Comparison of ENCODE assay signal across 12 cellular contexts in genomic region chr6:155312950-155313349, GRCh38. TPM values are rescaled to one million over a fixed set of nuclear protein-coding genes. Genes with fewer than 3 reads are reported as not detected.
A peak's percentile ranks its signal among the peaks of the same experiment; 100 is the strongest.
DNase-seq lines count a peak whose midpoint lies in the region; ATAC-seq and TF ChIP-seq lines count a peak whose summit lies in the region.
"Not testable (repeated sequence)": the region's sequence is repeated elsewhere in the genome, so short reads cannot be mapped to it uniquely, and the experiment has no call there.
"Had no signal": no experiment of that assay in that cellular context is flagged by ENCODE, and none has a peak within 500 bp of the region (broad histone marks: within the 10 kb centered on the region; RNA-seq: fewer than 3 reads in every experiment).

No MANE protein-coding gene starts in this region.

- RAD21 ChIA-PET in HCT116 (lab: Charles Lee; ENCODE audit: low non-redundant PET in 1 of 2, low total read pairs in 2 of 2, uncharacterized antibody in 2 of 2, unreplicated experiment in 2 of 2) = not testable (repeated sequence)

- not testable (repeated sequence) for H2BK120ac ChIP-seq in mesenchymal stem cell (ENCODE audit: low read depth, low read length)

- peaks cover 45% of the 10 kb centered on the region for H3K4me1 Mint-ChIP-seq in activated CD4-positive, alpha-beta T cell treated with anti-CD3 and anti-CD28 coated beads, Interleukin-2, amount 10 ng/mL, durations not matched to agents 7 days and 5 days
- peaks cover 49% of the 10 kb centered on the region for H3K4me1 Mint-ChIP-seq in activated naive CD8-positive, alpha-beta T cell treated with anti-CD3 and anti-CD28 coated beads, Interleukin-2, amount 50 U/mL, for 24 hours

- H3K4me2 ChIP-seq in HCT116 (ENCODE audit: low read length) = peak overlapping the region; percentile 83
- H3K4me2 ChIP-seq in OCI-LY1 (ENCODE audit: low read length) = peak overlapping the region; percentile 67
- not testable (repeated sequence) for H3K4me2 ChIP-seq in mesenchymal stem cell (ENCODE audit: low read length, poor library complexity, severe bottlenecking)

- CTCF ChIA-PET in AG04450 (lab: Charles Lee) = interaction anchor here (0.9 to 2.0 kb wide), 4 partner anchors 65 to 445 kb away, joined by 3 to 5 read pairs (median 4); no protein-coding TSS in a partner anchor
- CTCF ChIA-PET in HCT116 (lab: Charles Lee) = not testable (repeated sequence)
- CTCF ChIA-PET in activated CD4-positive, alpha-beta T cell treated with anti-CD3 and anti-CD28 coated beads, Interleukin-2, amount 10 ng/mL, durations not matched to agents 7 days and 5 days (lab: Charles Lee) = interaction anchor here (0.9 to 2.1 kb wide), 3 partner anchors 15 to 136 kb away, joined by 3 to 5 read pairs (median 4); no protein-coding TSS in a partner anchor

- TF ChIP-seq CTCF in AG04450 (IDR thresholded peaks at IDR 0.05; ENCODE audit: low read depth, low read length); HCT116 (IDR thresholded peaks at IDR 0.05 in 2 of 3, conservative IDR thresholded peaks at IDR 0.05 in 1 of 3; ENCODE audit: borderline replicate concordance in 1 of 3, insufficient read depth in 1 of 3, low read depth in 2 of 3, low read length in 2 of 3); OCI-LY1 (IDR thresholded peaks at IDR 0.05; ENCODE audit: low read length); retinal pigment epithelial cell (conservative IDR thresholded peaks at IDR 0.05; ENCODE audit: low read depth, low read length): not testable (repeated sequence)

- TF ChIP-seq RAD21 in HCT116 (IDR thresholded peaks at IDR 0.05; ENCODE audit: low read depth) = not testable (repeated sequence)

- H3K9ac ChIP-seq in HCT116 (ENCODE audit: low read length) (peak overlapping the region; percentile 87), OCI-LY1 (ENCODE audit: low read length) (peak overlapping the region; percentile 93), mesenchymal stem cell (ENCODE audit: low read length) (peak overlapping the region; percentile 92)

- H3K36me3 ChIP-seq in HCT116 (ENCODE audit: control insufficient read depth in 1 of 2, insufficient read depth in 2 of 2, low read length in 2 of 2) = peaks cover 13 to 24% of the 10 kb centered on the region in 2 experiments
- H3K36me3 ChIP-seq in OCI-LY1 (ENCODE audit: insufficient read depth, low read length) = peaks cover 46% of the 10 kb centered on the region
- peaks cover 0 to 33% of the 10 kb centered on the region in 2 experiments for H3K36me3 ChIP-seq in mesenchymal stem cell (ENCODE audit: control insufficient read depth in 1 of 2, insufficient read depth in 2 of 2, low read depth in 1 of 2, low read length in 2 of 2)

- not testable (repeated sequence) for H2AK5ac ChIP-seq in mesenchymal stem cell (ENCODE audit: low read length, severe bottlenecking)

- H3K9me3 Mint-ChIP-seq in activated CD4-positive, alpha-beta T cell treated with anti-CD3 and anti-CD28 coated beads, Interleukin-2, amount 10 ng/mL, durations not matched to agents 7 days and 5 days; activated naive CD8-positive, alpha-beta T cell treated with anti-CD3 and anti-CD28 coated beads, Interleukin-2, amount 50 U/mL, for 24 hours: not testable (repeated sequence)

- not testable (repeated sequence) for H4K8ac ChIP-seq in mesenchymal stem cell (ENCODE audit: low read length)

- POLR2A ChIA-PET in AG04450 (lab: Yijun Ruan, JAX) = interaction anchor here (0.6 kb wide), 1 partner anchor 803 kb away, joined by 5 read pairs; the partner anchor contains the start of gene CNKSR3
- POLR2A ChIA-PET in HCT116 (lab: Charles Lee); activated CD4-positive, alpha-beta T cell treated with anti-CD3 and anti-CD28 coated beads, Interleukin-2, amount 10 ng/mL, durations not matched to agents 7 days and 5 days (lab: Charles Lee): not testable (repeated sequence)

- not testable (repeated sequence) for BruUV-seq in HCT116 (replicated peaks; lab: Mats Ljungman, UMichigan)

- peaks cover 29% of the 10 kb centered on the region for H3K36me3 Mint-ChIP-seq in activated CD4-positive, alpha-beta T cell treated with anti-CD3 and anti-CD28 coated beads, Interleukin-2, amount 10 ng/mL, durations not matched to agents 7 days and 5 days (ENCODE audit: low read depth)
- H3K36me3 Mint-ChIP-seq in activated naive CD8-positive, alpha-beta T cell treated with anti-CD3 and anti-CD28 coated beads, Interleukin-2, amount 50 U/mL, for 24 hours (ENCODE audit: low read depth) = peaks cover 28% of the 10 kb centered on the region

- H3K4ac ChIP-seq in mesenchymal stem cell (ENCODE audit: low read depth in 1 of 2, low read length in 2 of 2) = not testable (repeated sequence)

- not testable (repeated sequence) for H3F3A ChIP-seq in OCI-LY1 (ENCODE audit: insufficient read depth, low read length)

- 98% methylated on average over 4 of the region's 7 CpGs for WGBS in mesenchymal stem cell

- DNase-seq in AG04450 (ENCODE audit: low read depth, low spot score); HCT116 (ENCODE audit: low read depth, low spot score); activated CD4-positive, alpha-beta T cell treated with anti-CD3 and anti-CD28 coated beads, Interleukin-2, amount 10 ng/mL, durations not matched to agents 7 days and 5 days; activated naive CD8-positive, alpha-beta T cell treated with anti-CD3 and anti-CD28 coated beads, Interleukin-2, amount 50 U/mL, for 24 hours; epithelial cell of prostate (ENCODE audit: low read depth, low spot score); mesenchymal stem cell; retinal pigment epithelial cell (ENCODE audit: low read depth): not testable (repeated sequence)

- not testable (repeated sequence) for H3K18ac ChIP-seq in mesenchymal stem cell (ENCODE audit: low read depth in 1 of 2, low read length in 2 of 2)

- not testable (repeated sequence) for H3K79me1 ChIP-seq in mesenchymal stem cell (replicated peaks; ENCODE audit: low read length, poor library complexity, severe bottlenecking)

- H3K79me2 ChIP-seq in HCT116 (ENCODE audit: insufficient read depth, low read length) (peaks cover 26% of the 10 kb centered on the region), OCI-LY1 (ENCODE audit: insufficient read depth, low read length) (peaks cover 11% of the 10 kb centered on the region)

- not testable (repeated sequence) for H3K27me3 Mint-ChIP-seq in activated CD4-positive, alpha-beta T cell treated with anti-CD3 and anti-CD28 coated beads, Interleukin-2, amount 10 ng/mL, durations not matched to agents 7 days and 5 days; activated naive CD8-positive, alpha-beta T cell treated with anti-CD3 and anti-CD28 coated beads, Interleukin-2, amount 50 U/mL, for 24 hours

- ATAC-seq in HCT116; activated naive CD8-positive, alpha-beta T cell treated with anti-CD3 and anti-CD28 coated beads, Interleukin-2, amount 50 U/mL, for 24 hours: not testable (repeated sequence)

- not testable (repeated sequence) for H2BK5ac ChIP-seq in mesenchymal stem cell (ENCODE audit: low read depth, low read length, poor library complexity, severe bottlenecking)

- H3K27ac Mint-ChIP-seq in activated CD4-positive, alpha-beta T cell treated with anti-CD3 and anti-CD28 coated beads, Interleukin-2, amount 10 ng/mL, durations not matched to agents 7 days and 5 days = not testable (repeated sequence)
- peak overlapping the region; percentile 95 for H3K27ac Mint-ChIP-seq in activated naive CD8-positive, alpha-beta T cell treated with anti-CD3 and anti-CD28 coated beads, Interleukin-2, amount 50 U/mL, for 24 hours

- peak overlapping the region in 1 of 2 experiments; percentile 88 for H2BK12ac ChIP-seq in mesenchymal stem cell (ENCODE audit: low read length in 2 of 2)

- not testable (repeated sequence) for H4K91ac ChIP-seq in mesenchymal stem cell (ENCODE audit: low read length)

- H3K4me1 ChIP-seq in HCT116 (ENCODE audit: control insufficient read depth in 1 of 2, insufficient read depth in 2 of 2, low read length in 2 of 2) (peaks cover 5 to 14% of the 10 kb centered on the region in 2 experiments; a peak in 3 of 4 replicates), OCI-LY1 (ENCODE audit: insufficient read depth, low read length, severe bottlenecking) (peaks cover 27% of the 10 kb centered on the region)
- H3K4me1 ChIP-seq in mesenchymal stem cell (ENCODE audit: control insufficient read depth, insufficient read depth, low read depth, low read length) = not testable (repeated sequence)

- not testable (repeated sequence) for H3K14ac ChIP-seq in mesenchymal stem cell (ENCODE audit: low read length in 2 of 2)

- H3K27ac ChIP-seq in AG04450 (ENCODE audit: low read depth, low read length); HCT116 (ENCODE audit: low read depth, low read length); OCI-LY1 (ENCODE audit: low read depth, low read length, poor library complexity, severe bottlenecking); mesenchymal stem cell (ENCODE audit: low read length, poor library complexity, severe bottlenecking): not testable (repeated sequence)
- H3K27ac ChIP-seq in epithelial cell of prostate = peak overlapping the region; percentile 87

- not testable (repeated sequence) for H3K9me3 ChIP-seq in AG04450 (ENCODE audit: control insufficient read depth, insufficient read depth, low read length); HCT116 (ENCODE audit: control insufficient read depth in 1 of 2, insufficient read depth in 1 of 2, low read depth in 1 of 2, low read length in 2 of 2); OCI-LY1 (ENCODE audit: low read length); mesenchymal stem cell (ENCODE audit: control insufficient read depth, low read length)

- H4K20me1 ChIP-seq in HCT116 (ENCODE audit: insufficient read depth); OCI-LY1 (ENCODE audit: insufficient read depth, low read length): not testable (repeated sequence)

- not testable (repeated sequence) for H2BK15ac ChIP-seq in mesenchymal stem cell (ENCODE audit: low read depth, poor library complexity, severe bottlenecking)

- H3K9me2 ChIP-seq in HCT116 (ENCODE audit: insufficient read depth); OCI-LY1 (ENCODE audit: low read depth, low read length): not testable (repeated sequence)

- not testable (repeated sequence) for H3K27me3 ChIP-seq in AG04450 (ENCODE audit: control insufficient read depth, insufficient read depth, low read length); HCT116 (ENCODE audit: insufficient read depth, low read length); OCI-LY1 (ENCODE audit: insufficient read depth, low read length); mesenchymal stem cell (ENCODE audit: control insufficient read depth in 1 of 2, insufficient read depth in 1 of 2, low read length in 2 of 2)

- H2AFZ ChIP-seq in HCT116 (ENCODE audit: low read depth, low read length, poor library complexity, severe bottlenecking); OCI-LY1 (ENCODE audit: low read length); mesenchymal stem cell (ENCODE audit: low read depth, low read length): not testable (repeated sequence)

- TF ChIP-seq POLR2A in HCT116 (IDR thresholded peaks at IDR 0.05; ENCODE audit: borderline replicate concordance, extremely low read depth, insufficient read depth, insufficient read length) = not testable (repeated sequence)

- peak overlapping the region; percentile 92 for H3K4me3 ChIP-seq in AG04450 (ENCODE audit: low read depth, low read length)
- H3K4me3 ChIP-seq in HCT116 (replicated peaks in 1 of 2; ENCODE audit: low read depth in 1 of 2, low read length in 2 of 2) = peak overlapping the region; percentile 89 to 92
- H3K4me3 ChIP-seq in OCI-LY1 (ENCODE audit: low read depth, low read length, poor library complexity, severe bottlenecking) = peak overlapping the region; percentile 83
- peak overlapping the region in 1 of 2 experiments; percentile 95 for H3K4me3 ChIP-seq in mesenchymal stem cell (ENCODE audit: insufficient read depth in 1 of 2, low read depth in 1 of 2, low read length in 2 of 2)
- peak overlapping the region; percentile 86 for H3K4me3 ChIP-seq in retinal pigment epithelial cell (ENCODE audit: low read length)

- H3K23ac ChIP-seq in mesenchymal stem cell (ENCODE audit: low read length in 2 of 2) = not testable (repeated sequence)

- intact Hi-C loops in HCT116 (cut with micrococcal nuclease) = not testable (repeated sequence)

- H3K4me3 Mint-ChIP-seq in activated CD4-positive, alpha-beta T cell treated with anti-CD3 and anti-CD28 coated beads, Interleukin-2, amount 10 ng/mL, durations not matched to agents 7 days and 5 days = peak overlapping the region; percentile 91
- H3K4me3 Mint-ChIP-seq in activated naive CD8-positive, alpha-beta T cell treated with anti-CD3 and anti-CD28 coated beads, Interleukin-2, amount 50 U/mL, for 24 hours = peak overlapping the region; percentile 96

RNA-seq across cellular contexts. Expression of gene TFB1M, which starts 1.3 kb away (rescaled TPM):
- polyA plus RNA-seq in AG04450 (2011; rRNA removed) = 14.6 and 20.4 TPM in 2 replicates
- 18.1 and 18.9 TPM in 2 replicates for polyA minus RNA-seq in AG04450 (2011; rRNA and poly(A)+ RNA removed)
- total RNA-seq in HCT116 (2021; ENCODE audit: unreplicated experiment) = 43.8 TPM
- 22.3 and 23.1 TPM in 2 replicates for polyA plus RNA-seq in HCT116 (2012)
- 10 to 100 TPM; 25.8 to 26.5 TPM for total RNA-seq in activated CD4-positive, alpha-beta T cell treated with anti-CD3 and anti-CD28 coated beads, Interleukin-2, amount 10 ng/mL, durations not matched to agents 7 days and 5 days
- polyA plus RNA-seq in mesenchymal stem cell (2013, experiment 1 of 2) = 69.5 TPM
- polyA plus RNA-seq in mesenchymal stem cell (2013, experiment 2 of 2) = 67.3 TPM

RNA-seq across cellular contexts. Expression of gene CLDN20, which starts 49.1 kb away (rescaled TPM):
- not detected in 2 replicates for polyA plus RNA-seq in AG04450 (2011; rRNA removed)
- polyA minus RNA-seq in AG04450 (2011; rRNA and poly(A)+ RNA removed) = 0.51 TPM in 1 of 2 replicates, not detected in the other
- not detected for total RNA-seq in HCT116 (2021; ENCODE audit: unreplicated experiment)
- 0.39 and 0.55 TPM in 2 replicates for polyA plus RNA-seq in HCT116 (2012)
- not detected for total RNA-seq in activated CD4-positive, alpha-beta T cell treated with anti-CD3 and anti-CD28 coated beads, Interleukin-2, amount 10 ng/mL, durations not matched to agents 7 days and 5 days
- 0.10 TPM for polyA plus RNA-seq in mesenchymal stem cell (2013, experiment 1 of 2)
- not detected for polyA plus RNA-seq in mesenchymal stem cell (2013, experiment 2 of 2)
- total RNA-seq: left cardiac atrium, pulmonary artery endothelial cell, SK-MEL-5, ureter had no signal
